Comparison of ENCODE assay signal across 1 cellular context in genomic region chr15:58344164-58345070, GRCh38.
A peak's percentile ranks its signal among the peaks of the same experiment; 100 is the strongest.
TF ChIP-seq lines count a peak whose summit lies in the region.

No MANE protein-coding gene starts in this region.

TF ChIP-seq in K562, 482 proteins besides CTCF, POLR2A, EP300 and RAD21 (continued from another document and continues in another):
- peak; percentile 52; the same call in 1 of the 2 replicates for TF ChIP-seq CREB3 (tag; conservative IDR thresholded peaks at IDR 0.05; ENCODE audit: low read depth)
- TF ChIP-seq ZNF165 (CRISPR knock-in tag; IDR thresholded peaks at IDR 0.05; ENCODE audit: borderline replicate concordance) = no peak
- no peak for TF ChIP-seq CCAR2 (IDR thresholded peaks at IDR 0.05; ENCODE audit: low read depth, low read length)
- TF ChIP-seq ASH1L (IDR thresholded peaks at IDR 0.05; ENCODE audit: borderline replicate concordance, low read depth, partially characterized antibody) = no peak
- TF ChIP-seq TEAD1 (CRISPR knock-in tag; IDR thresholded peaks at IDR 0.05) = no peak
- TF ChIP-seq ZFP30 (CRISPR knock-in tag; IDR thresholded peaks at IDR 0.05; ENCODE audit: borderline replicate concordance) = no peak
- no peak for TF ChIP-seq ESRRA (IDR thresholded peaks at IDR 0.05; ENCODE audit: borderline replicate concordance, low read depth)
- TF ChIP-seq MEIS2 (IDR thresholded peaks at IDR 0.05; ENCODE audit: partially characterized antibody) = peak; percentile 78
- no peak for TF ChIP-seq MLX (CRISPR knock-in tag; conservative IDR thresholded peaks at IDR 0.05)
- no peak for TF ChIP-seq NR2C2 (CRISPR knock-in tag; IDR thresholded peaks at IDR 0.05)
- TF ChIP-seq NR2C2 (tag; IDR thresholded peaks at IDR 0.05) = no peak
- TF ChIP-seq, protein P1, sequence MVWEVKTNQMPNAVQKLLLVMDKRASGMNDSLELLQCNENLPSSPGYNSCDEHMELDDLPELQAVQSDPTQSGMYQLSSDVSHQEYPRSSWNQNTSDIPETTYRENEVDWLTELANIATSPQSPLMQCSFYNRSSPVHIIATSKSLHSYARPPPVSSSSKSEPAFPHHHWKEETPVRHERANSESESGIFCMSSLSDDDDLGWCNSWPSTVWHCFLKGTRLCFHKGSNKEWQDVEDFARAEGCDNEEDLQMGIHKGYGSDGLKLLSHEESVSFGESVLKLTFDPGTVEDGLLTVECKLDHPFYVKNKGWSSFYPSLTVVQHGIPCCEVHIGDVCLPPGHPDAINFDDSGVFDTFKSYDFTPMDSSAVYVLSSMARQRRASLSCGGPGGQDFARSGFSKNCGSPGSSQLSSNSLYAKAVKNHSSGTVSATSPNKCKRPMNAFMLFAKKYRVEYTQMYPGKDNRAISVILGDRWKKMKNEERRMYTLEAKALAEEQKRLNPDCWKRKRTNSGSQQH (CRISPR knock-in tag; IDR thresholded peaks at IDR 0.05) = no peak
- TF ChIP-seq EGR1 (conservative IDR thresholded peaks at IDR 0.05) = no peak
- TF ChIP-seq ZNF778 (CRISPR knock-in tag; IDR thresholded peaks at IDR 0.05) = no peak
- TF ChIP-seq CBFA2T3 (IDR thresholded peaks at IDR 0.05) = peak; percentile 57
- no peak for TF ChIP-seq ZNF140 (CRISPR knock-in tag; IDR thresholded peaks at IDR 0.05)
- TF ChIP-seq TAF15 (IDR thresholded peaks at IDR 0.05; ENCODE audit: low read depth, low read length) = no peak
- no peak for TF ChIP-seq ATF4 (CRISPR knock-in tag; IDR thresholded peaks at IDR 0.05)
- no peak for TF ChIP-seq ZNF75A (CRISPR knock-in tag; IDR thresholded peaks at IDR 0.05)
- TF ChIP-seq, protein P2, sequence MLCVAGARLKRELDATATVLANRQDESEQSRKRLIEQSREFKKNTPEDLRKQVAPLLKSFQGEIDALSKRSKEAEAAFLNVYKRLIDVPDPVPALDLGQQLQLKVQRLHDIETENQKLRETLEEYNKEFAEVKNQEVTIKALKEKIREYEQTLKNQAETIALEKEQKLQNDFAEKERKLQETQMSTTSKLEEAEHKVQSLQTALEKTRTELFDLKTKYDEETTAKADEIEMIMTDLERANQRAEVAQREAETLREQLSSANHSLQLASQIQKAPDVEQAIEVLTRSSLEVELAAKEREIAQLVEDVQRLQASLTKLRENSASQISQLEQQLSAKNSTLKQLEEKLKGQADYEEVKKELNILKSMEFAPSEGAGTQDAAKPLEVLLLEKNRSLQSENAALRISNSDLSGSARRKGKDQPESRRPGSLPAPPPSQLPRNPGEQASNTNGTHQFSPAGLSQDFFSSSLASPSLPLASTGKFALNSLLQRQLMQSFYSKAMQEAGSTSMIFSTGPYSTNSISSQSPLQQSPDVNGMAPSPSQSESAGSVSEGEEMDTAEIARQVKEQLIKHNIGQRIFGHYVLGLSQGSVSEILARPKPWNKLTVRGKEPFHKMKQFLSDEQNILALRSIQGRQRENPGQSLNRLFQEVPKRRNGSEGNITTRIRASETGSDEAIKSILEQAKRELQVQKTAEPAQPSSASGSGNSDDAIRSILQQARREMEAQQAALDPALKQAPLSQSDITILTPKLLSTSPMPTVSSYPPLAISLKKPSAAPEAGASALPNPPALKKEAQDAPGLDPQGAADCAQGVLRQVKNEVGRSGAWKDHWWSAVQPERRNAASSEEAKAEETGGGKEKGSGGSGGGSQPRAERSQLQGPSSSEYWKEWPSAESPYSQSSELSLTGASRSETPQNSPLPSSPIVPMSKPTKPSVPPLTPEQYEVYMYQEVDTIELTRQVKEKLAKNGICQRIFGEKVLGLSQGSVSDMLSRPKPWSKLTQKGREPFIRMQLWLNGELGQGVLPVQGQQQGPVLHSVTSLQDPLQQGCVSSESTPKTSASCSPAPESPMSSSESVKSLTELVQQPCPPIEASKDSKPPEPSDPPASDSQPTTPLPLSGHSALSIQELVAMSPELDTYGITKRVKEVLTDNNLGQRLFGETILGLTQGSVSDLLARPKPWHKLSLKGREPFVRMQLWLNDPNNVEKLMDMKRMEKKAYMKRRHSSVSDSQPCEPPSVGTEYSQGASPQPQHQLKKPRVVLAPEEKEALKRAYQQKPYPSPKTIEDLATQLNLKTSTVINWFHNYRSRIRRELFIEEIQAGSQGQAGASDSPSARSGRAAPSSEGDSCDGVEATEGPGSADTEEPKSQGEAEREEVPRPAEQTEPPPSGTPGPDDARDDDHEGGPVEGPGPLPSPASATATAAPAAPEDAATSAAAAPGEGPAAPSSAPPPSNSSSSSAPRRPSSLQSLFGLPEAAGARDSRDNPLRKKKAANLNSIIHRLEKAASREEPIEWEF (CRISPR knock-in tag; IDR thresholded peaks at IDR 0.05) = no peak
- peak in 1 of 2 experiments; percentile 32; a peak in 1 of 4 replicates for TF ChIP-seq MAZ (CRISPR knock-in tag; conservative IDR thresholded peaks at IDR 0.05 in 1 of 2, IDR thresholded peaks at IDR 0.05 in 1 of 2)
- no peak for TF ChIP-seq GTF2F1 (IDR thresholded peaks at IDR 0.05; ENCODE audit: low read depth, low read length)
- no peak for TF ChIP-seq HNRNPK (IDR thresholded peaks at IDR 0.05; ENCODE audit: low read depth, low read length, poor library complexity, severe bottlenecking)
- peak; percentile 66; the same call in 1 of the 2 replicates for TF ChIP-seq DMBX1 (CRISPR knock-in tag; IDR thresholded peaks at IDR 0.05; ENCODE audit: borderline replicate concordance)
- no peak for TF ChIP-seq NR4A1 (CRISPR knock-in tag; IDR thresholded peaks at IDR 0.05)
- TF ChIP-seq NR4A1 (tag; IDR thresholded peaks at IDR 0.05) = no peak
- 0 out of 2 replicates have a peak, but pooled peaks have one; percentile 22 for TF ChIP-seq FOSL1 (tag; conservative IDR thresholded peaks at IDR 0.05)
- TF ChIP-seq RAD51 (IDR thresholded peaks at IDR 0.05; ENCODE audit: borderline replicate concordance, low read depth) = peak; percentile 84
- peak; percentile 65 for TF ChIP-seq TCF3 (CRISPR knock-in tag; IDR thresholded peaks at IDR 0.05)
- no peak for TF ChIP-seq CREB5 (CRISPR knock-in tag; IDR thresholded peaks at IDR 0.05)
- no peak for TF ChIP-seq PATZ1 (CRISPR knock-in tag; IDR thresholded peaks at IDR 0.05; ENCODE audit: borderline replicate concordance)
- no peak for TF ChIP-seq RFX5 (IDR thresholded peaks at IDR 0.05; ENCODE audit: low read depth, low read length)
- TF ChIP-seq, protein P3, sequence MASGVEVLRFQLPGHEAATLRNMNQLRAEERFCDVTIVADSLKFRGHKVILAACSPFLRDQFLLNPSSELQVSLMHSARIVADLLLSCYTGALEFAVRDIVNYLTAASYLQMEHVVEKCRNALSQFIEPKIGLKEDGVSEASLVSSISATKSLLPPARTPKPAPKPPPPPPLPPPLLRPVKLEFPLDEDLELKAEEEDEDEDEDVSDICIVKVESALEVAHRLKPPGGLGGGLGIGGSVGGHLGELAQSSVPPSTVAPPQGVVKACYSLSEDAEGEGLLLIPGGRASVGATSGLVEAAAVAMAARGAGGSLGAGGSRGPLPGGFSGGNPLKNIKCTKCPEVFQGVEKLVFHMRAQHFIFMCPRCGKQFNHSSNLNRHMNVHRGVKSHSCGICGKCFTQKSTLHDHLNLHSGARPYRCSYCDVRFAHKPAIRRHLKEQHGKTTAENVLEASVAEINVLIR (CRISPR knock-in tag; IDR thresholded peaks at IDR 0.05) = no peak
- TF ChIP-seq POLR2B (IDR thresholded peaks at IDR 0.05; ENCODE audit: low read depth, partially characterized antibody) = no peak
- no peak for TF ChIP-seq NFRKB (IDR thresholded peaks at IDR 0.05; ENCODE audit: low read depth)
- no peak for TF ChIP-seq ZC3H8 (IDR thresholded peaks at IDR 0.05)
- TF ChIP-seq MAX (CRISPR knock-in tag; IDR thresholded peaks at IDR 0.05) = no peak
- no peak for TF ChIP-seq ZNF583 (CRISPR knock-in tag; IDR thresholded peaks at IDR 0.05)
- 0 out of 2 replicates have a peak, but pooled peaks have one; percentile 3 for TF ChIP-seq ZNF561 (CRISPR knock-in tag; conservative IDR thresholded peaks at IDR 0.05)
- TF ChIP-seq, protein P4, sequence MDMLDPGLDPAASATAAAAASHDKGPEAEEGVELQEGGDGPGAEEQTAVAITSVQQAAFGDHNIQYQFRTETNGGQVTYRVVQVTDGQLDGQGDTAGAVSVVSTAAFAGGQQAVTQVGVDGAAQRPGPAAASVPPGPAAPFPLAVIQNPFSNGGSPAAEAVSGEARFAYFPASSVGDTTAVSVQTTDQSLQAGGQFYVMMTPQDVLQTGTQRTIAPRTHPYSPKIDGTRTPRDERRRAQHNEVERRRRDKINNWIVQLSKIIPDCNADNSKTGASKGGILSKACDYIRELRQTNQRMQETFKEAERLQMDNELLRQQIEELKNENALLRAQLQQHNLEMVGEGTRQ (CRISPR knock-in tag; IDR thresholded peaks at IDR 0.05) = peak; percentile 68
- TF ChIP-seq, protein P5, sequence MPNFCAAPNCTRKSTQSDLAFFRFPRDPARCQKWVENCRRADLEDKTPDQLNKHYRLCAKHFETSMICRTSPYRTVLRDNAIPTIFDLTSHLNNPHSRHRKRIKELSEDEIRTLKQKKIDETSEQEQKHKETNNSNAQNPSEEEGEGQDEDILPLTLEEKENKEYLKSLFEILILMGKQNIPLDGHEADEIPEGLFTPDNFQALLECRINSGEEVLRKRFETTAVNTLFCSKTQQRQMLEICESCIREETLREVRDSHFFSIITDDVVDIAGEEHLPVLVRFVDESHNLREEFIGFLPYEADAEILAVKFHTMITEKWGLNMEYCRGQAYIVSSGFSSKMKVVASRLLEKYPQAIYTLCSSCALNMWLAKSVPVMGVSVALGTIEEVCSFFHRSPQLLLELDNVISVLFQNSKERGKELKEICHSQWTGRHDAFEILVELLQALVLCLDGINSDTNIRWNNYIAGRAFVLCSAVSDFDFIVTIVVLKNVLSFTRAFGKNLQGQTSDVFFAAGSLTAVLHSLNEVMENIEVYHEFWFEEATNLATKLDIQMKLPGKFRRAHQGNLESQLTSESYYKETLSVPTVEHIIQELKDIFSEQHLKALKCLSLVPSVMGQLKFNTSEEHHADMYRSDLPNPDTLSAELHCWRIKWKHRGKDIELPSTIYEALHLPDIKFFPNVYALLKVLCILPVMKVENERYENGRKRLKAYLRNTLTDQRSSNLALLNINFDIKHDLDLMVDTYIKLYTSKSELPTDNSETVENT (CRISPR knock-in tag; IDR thresholded peaks at IDR 0.05) = no peak
- TF ChIP-seq CXXC5 (CRISPR knock-in tag; IDR thresholded peaks at IDR 0.05) = 0 out of 2 replicates have a peak, but pooled peaks have one; percentile 16
- no peak for TF ChIP-seq SMC3 (conservative IDR thresholded peaks at IDR 0.05; ENCODE audit: insufficient read depth, low read depth, low read length)
- TF ChIP-seq, protein P6, sequence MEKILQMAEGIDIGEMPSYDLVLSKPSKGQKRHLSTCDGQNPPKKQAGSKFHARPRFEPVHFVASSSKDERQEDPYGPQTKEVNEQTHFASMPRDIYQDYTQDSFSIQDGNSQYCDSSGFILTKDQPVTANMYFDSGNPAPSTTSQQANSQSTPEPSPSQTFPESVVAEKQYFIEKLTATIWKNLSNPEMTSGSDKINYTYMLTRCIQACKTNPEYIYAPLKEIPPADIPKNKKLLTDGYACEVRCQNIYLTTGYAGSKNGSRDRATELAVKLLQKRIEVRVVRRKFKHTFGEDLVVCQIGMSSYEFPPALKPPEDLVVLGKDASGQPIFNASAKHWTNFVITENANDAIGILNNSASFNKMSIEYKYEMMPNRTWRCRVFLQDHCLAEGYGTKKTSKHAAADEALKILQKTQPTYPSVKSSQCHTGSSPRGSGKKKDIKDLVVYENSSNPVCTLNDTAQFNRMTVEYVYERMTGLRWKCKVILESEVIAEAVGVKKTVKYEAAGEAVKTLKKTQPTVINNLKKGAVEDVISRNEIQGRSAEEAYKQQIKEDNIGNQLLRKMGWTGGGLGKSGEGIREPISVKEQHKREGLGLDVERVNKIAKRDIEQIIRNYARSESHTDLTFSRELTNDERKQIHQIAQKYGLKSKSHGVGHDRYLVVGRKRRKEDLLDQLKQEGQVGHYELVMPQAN (IDR thresholded peaks at IDR 0.05; ENCODE audit: borderline replicate concordance) = no peak
- TF ChIP-seq NFE2L1 (tag; IDR thresholded peaks at IDR 0.05; ENCODE audit: borderline replicate concordance, low read depth) = no peak
